In the genomic region with DNA sequence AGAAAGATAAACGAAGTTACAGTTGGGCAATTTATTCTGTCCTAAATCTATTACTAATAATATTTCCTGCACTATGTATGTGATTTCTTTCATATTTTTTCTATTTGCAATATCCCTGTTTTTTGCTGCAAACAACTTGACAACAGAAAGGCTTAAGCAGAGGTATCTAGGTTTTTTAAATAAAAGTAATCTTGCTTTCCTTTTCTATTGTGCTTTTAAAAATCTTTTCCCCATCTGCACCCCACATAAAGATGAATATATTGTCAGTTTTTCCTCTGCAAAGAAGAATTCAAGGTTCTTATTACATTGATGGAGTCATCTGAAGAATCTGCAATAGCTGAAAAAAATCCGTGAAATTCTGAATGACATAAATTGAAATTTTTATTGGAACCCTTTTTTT, we compare ENCODE assay signal across 8 cellular contexts. TPM values are rescaled to one million over a fixed set of nuclear protein-coding genes. Genes with fewer than 3 reads are reported as not detected.
DNase-seq lines count a peak whose midpoint lies in the region; ATAC-seq and TF ChIP-seq lines count a peak whose summit lies in the region.

No MANE protein-coding gene starts in this region.

- CTCF ChIA-PET in naive thymus-derived CD4-positive, alpha-beta T cell (lab: Charles Lee): no interaction called here

- no peak overlapping the region for H3K4me3 ChIP-seq in HUES48 (ENCODE audit: low read depth, low read length)
- peak overlapping the region; percentile 80 for H3K4me3 ChIP-seq in naive thymus-derived CD4-positive, alpha-beta T cell (ENCODE audit: low read length)

- peak overlapping the region; percentile 71 to 98 (median 87) for H3K27ac Mint-ChIP-seq in brain
- peak overlapping the region; percentile 80 to 100 (median 95) for H3K27ac Mint-ChIP-seq in naive thymus-derived CD4-positive, alpha-beta T cell

- no peak for DNase-seq in naive thymus-derived CD4-positive, alpha-beta T cell
- DNase-seq in activated CD4-positive, alpha-beta T cell treated with anti-CD3 and anti-CD28 coated beads for 4 hours: no peak
- no peak for DNase-seq in foreskin keratinocyte

- H3K9me3 ChIP-seq in HUES48 (ENCODE audit: control insufficient read depth, insufficient read depth, low read length): no peaks in the 10 kb centered on the region
- no peaks in the 10 kb centered on the region for H3K9me3 ChIP-seq in naive thymus-derived CD4-positive, alpha-beta T cell (ENCODE audit: control insufficient read depth in 2 of 3, low read length in 3 of 3)

- peak overlapping the region; percentile 78 to 97 (median 87) for H3K4me3 Mint-ChIP-seq in brain
- H3K4me3 Mint-ChIP-seq in naive thymus-derived CD4-positive, alpha-beta T cell: peak overlapping the region in 9 of 10 donors; percentile 81 to 99 (median 95)

- H3K27me3 Mint-ChIP-seq in brain: peaks cover 6% of the 10 kb centered on the region
- H3K27me3 Mint-ChIP-seq in naive thymus-derived CD4-positive, alpha-beta T cell: peaks cover 0 to 6% (median 0%) of the 10 kb centered on the region in 5 donors

- ATAC-seq in naive thymus-derived CD4-positive, alpha-beta T cell: no peak
- ATAC-seq in HG03460 (IDR thresholded peaks at IDR 0.05; ENCODE audit: unreplicated experiment) (no peak), GM18868 (IDR thresholded peaks at IDR 0.05; ENCODE audit: unreplicated experiment) (no peak), foreskin keratinocyte (no peak)

- no peak overlapping the region for H3K9ac ChIP-seq in HUES48 (ENCODE audit: low read depth, low read length)

- POLR2A ChIA-PET in naive thymus-derived CD4-positive, alpha-beta T cell (lab: Charles Lee): interaction anchor here (0.6 to 1.1 kb wide), 3 partner anchors 9 to 16 kb away, joined by 3 to 7 read pairs (median 4); partner anchors contain the start of gene BRMS1L

- peaks cover 7% of the 10 kb centered on the region for H3K36me3 Mint-ChIP-seq in brain
- H3K36me3 Mint-ChIP-seq in naive thymus-derived CD4-positive, alpha-beta T cell: peaks cover 0 to 3% (median 2%) of the 10 kb centered on the region in 5 donors

- H3K27me3 ChIP-seq in HUES48 (ENCODE audit: control insufficient read depth, insufficient read depth, low read length) (no peaks in the 10 kb centered on the region), foreskin keratinocyte (no peaks in the 10 kb centered on the region)
- no peaks in the 10 kb centered on the region for H3K27me3 ChIP-seq in naive thymus-derived CD4-positive, alpha-beta T cell (ENCODE audit: control insufficient read depth in 2 of 2, insufficient read depth in 2 of 2, low read length in 2 of 2)

- TF ChIP-seq CTCF in 22Rv1 (IDR thresholded peaks at IDR 0.05) (no peak), brain (conservative IDR thresholded peaks at IDR 0.05) (no peak), foreskin keratinocyte (conservative IDR thresholded peaks at IDR 0.05) (no peak)

- peaks cover 15% of the 10 kb centered on the region; the same call in 1 of the 2 replicates for H3K4me1 ChIP-seq in HUES48 (ENCODE audit: control insufficient read depth, insufficient read depth, low read length)
- H3K4me1 ChIP-seq in naive thymus-derived CD4-positive, alpha-beta T cell (ENCODE audit: control insufficient read depth in 2 of 2, insufficient read depth in 2 of 2, low read length in 2 of 2): peaks cover 14 to 16% of the 10 kb centered on the region in 2 donors
- H3K4me1 ChIP-seq in foreskin keratinocyte: peaks cover 17% of the 10 kb centered on the region

- no peaks in the 10 kb centered on the region for H3K36me3 ChIP-seq in HUES48 (ENCODE audit: control insufficient read depth, insufficient read depth, low read length)
- H3K36me3 ChIP-seq in naive thymus-derived CD4-positive, alpha-beta T cell (ENCODE audit: control insufficient read depth in 2 of 3, insufficient read depth in 3 of 3, low read length in 3 of 3): no peaks in the 10 kb centered on the region

- H3K9me3 Mint-ChIP-seq in brain: peaks cover 0 to 4% (median 0%) of the 10 kb centered on the region in 5 experiments
- H3K9me3 Mint-ChIP-seq in naive thymus-derived CD4-positive, alpha-beta T cell: peaks cover 0 to 4% (median 0%) of the 10 kb centered on the region in 11 donors

- H3K4me1 Mint-ChIP-seq in brain: peaks cover 36% of the 10 kb centered on the region
- peaks cover 18 to 47% (median 32%) of the 10 kb centered on the region in 7 donors for H3K4me1 Mint-ChIP-seq in naive thymus-derived CD4-positive, alpha-beta T cell

- H3K27ac ChIP-seq in 22Rv1 (peak overlapping the region; percentile 93), HUES48 (ENCODE audit: low read depth, low read length) (peak overlapping the region; percentile 89), foreskin keratinocyte (no peak overlapping the region)
- peak overlapping the region; percentile 77 for H3K27ac ChIP-seq in naive thymus-derived CD4-positive, alpha-beta T cell (ENCODE audit: low read depth, low read length)

- intact Hi-C loops in naive thymus-derived CD4-positive, alpha-beta T cell (cut with micrococcal nuclease): loop anchor here (1.0 to 5.0 kb wide), 13 partner anchors 13 to 1347 kb away; partner anchors contain the start of genes BRMS1L (in 2 of the 2), EAPP (in 2 of the 2), CFL2 (in 1 of the 2) and FAM177A1 (in 1 of the 2)

RNA-seq across cellular contexts. Expression of gene RALGAPA1, which starts 0.5 kb away (rescaled TPM):
- 23.5 TPM for polyA plus RNA-seq in brain (ENCODE audit: insufficient read depth, low read depth, low replicate concordance)
- 10 to 100 TPM; 53.5 to 72.4 (median 68.9) TPM for total RNA-seq in naive thymus-derived CD4-positive, alpha-beta T cell
- polyA plus RNA-seq in naive thymus-derived CD4-positive, alpha-beta T cell: 10 to 100 TPM; 18.3 to 24.0 TPM
- total RNA-seq in foreskin keratinocyte: 15.5 and 15.9 TPM in 2 replicates
- polyA plus RNA-seq in foreskin keratinocyte: 3.7 and 4.5 TPM in 2 replicates

RNA-seq across cellular contexts. Expression of gene BRMS1L, which starts 16.5 kb away (rescaled TPM):
- 4.1 TPM for polyA plus RNA-seq in brain (ENCODE audit: insufficient read depth, low read depth, low replicate concordance)
- total RNA-seq in naive thymus-derived CD4-positive, alpha-beta T cell: 1 to 10 TPM; 4.2 to 8.6 (median 5.8) TPM
- 1 to 10 TPM; 3.6 to 3.9 TPM for polyA plus RNA-seq in naive thymus-derived CD4-positive, alpha-beta T cell
- 10.1 and 11.6 TPM in 2 replicates for total RNA-seq in foreskin keratinocyte
- polyA plus RNA-seq in foreskin keratinocyte: 5.6 and 7.2 TPM in 2 replicates
